Comparison of ENCODE assay signal across 30 cellular contexts in genomic region chr13:21696865-21697448, GRCh38. TPM values are rescaled to one million over a fixed set of nuclear protein-coding genes. Genes with fewer than 3 reads are reported as not detected.
DNase-seq lines count a peak whose midpoint lies in the region; ATAC-seq, FAIRE-seq and TF ChIP-seq lines count a peak whose summit lies in the region.
"Had no signal": no experiment of that assay in that cellular context is flagged by ENCODE, and none has a peak within 500 bp of the region (broad histone marks: within the 10 kb centered on the region; RNA-seq: fewer than 3 reads in every experiment).

No MANE protein-coding gene starts in this region.

- ATAC-seq in heart right ventricle = no peak
- ATAC-seq: activated naive CD8-positive, alpha-beta T cell treated with anti-CD3 and anti-CD28 coated beads, Interleukin-2, amount 50 U/mL, for 24 hours; activated T-cell treated with anti-CD3 and anti-CD28 coated beads, Interleukin-2, amount 50 U/mL, for 72 hours; esophagus mucosa; foreskin keratinocyte; natural killer cell; SK-N-SH treated with all-trans-retinoic acid at 6 μM for 48 hours had no signal

- whole genome bisulfite sequencing in small intestine, 3 donors = 70 to 79% (median 75%) methylated on average over 3 of the region's 3 CpGs
- WGBS in heart right ventricle, 2 donors = 78 to 90% methylated on average over 3 of the region's 3 CpGs

- DNase-seq in DMS53 (lab: John Stamatoyannopoulos, UW) = peak; percentile 14
- no peak for DNase-seq in DMS53 treated with DMSO at 0.1 percent for 48 hours (lab: John Stamatoyannopoulos, UW; ENCODE audit: unreplicated experiment)
- DNase-seq in NOMO-1 (lab: John Stamatoyannopoulos, UW; ENCODE audit: unreplicated experiment in 2 of 2) = peak; percentile 43 to 90
- DNase-seq in epithelial cell of esophagus (ENCODE audit: low read depth) = peak; percentile 50
- DNase-seq in small intestine = peak; percentile 24
- DNase-seq in heart right ventricle = no peak
- DNase-seq in substantia nigra (lab: John Stamatoyannopoulos, UW) = no peak
- DNase-seq in NCI-H2029 (lab: John Stamatoyannopoulos, UW) = no peak
- DNase-seq: activated CD4-positive, alpha-beta T cell treated with anti-CD3 and anti-CD28 coated beads, Interleukin-2, amount 50 U/mL, for 48 hours; activated CD4-positive, CD25-positive, alpha-beta regulatory T cell treated with anti-CD3 and anti-CD28 coated beads, Interleukin-2, amount 50 U/mL, for 72 hours; activated naive CD8-positive, alpha-beta T cell treated with anti-CD3 and anti-CD28 coated beads, Interleukin-2, amount 50 U/mL, for 24 hours; activated T-cell treated with anti-CD3 and anti-CD28 coated beads, Interleukin-2, amount 50 U/mL, for 72 hours; dermis blood vessel endothelial cell; DMS79 treated with DMSO at 0.1 percent for 48 hours; endodermal cell; foreskin keratinocyte; GDM1; head of caudate nucleus; natural killer cell; NCI-H1105 treated with DMSO at 0.1 percent for 48 hours; NCI-H774; occipital lobe; stimulated activated naive CD4-positive, alpha-beta T cell; T-helper 2 cell had no signal

- intact Hi-C loops in heart right ventricle (cut with DNase I) = no loop called here

- H3K27ac ChIP-seq in small intestine (ENCODE audit: low read depth in 1 of 2, low read length in 1 of 2) (no peak overlapping the region), heart right ventricle (no peak overlapping the region), substantia nigra (ENCODE audit: low read depth, low read length, poor library complexity, severe bottlenecking) (no peak overlapping the region)
- H3K27ac ChIP-seq: 22Rv1, foreskin keratinocyte, skin epidermis, suprapubic skin had no signal

- H3K27me3 ChIP-seq in small intestine (ENCODE audit: control insufficient read depth in 2 of 2, insufficient read depth in 2 of 2, low read length in 2 of 2) (no peaks in the 10 kb centered on the region), heart right ventricle (peaks cover 0 to 3% (median 0%) of the 10 kb centered on the region in 7 donors)
- H3K27me3 ChIP-seq: foreskin keratinocyte, suprapubic skin had no signal

- TF ChIP-seq CTCF in epithelial cell of esophagus (IDR thresholded peaks at IDR 0.05; ENCODE audit: insufficient read depth, low read depth, low read length, missing control alignments) (no peak), heart right ventricle (IDR thresholded peaks at IDR 0.05) (no peak)

- H3K9me3 ChIP-seq in small intestine (ENCODE audit: control insufficient read depth, low read depth) (no peaks in the 10 kb centered on the region), heart right ventricle (no peaks in the 10 kb centered on the region)
- H3K9me3 ChIP-seq: suprapubic skin had no signal

- H3K4me1 ChIP-seq in small intestine (ENCODE audit: control insufficient read depth in 2 of 2, insufficient read depth in 1 of 2, low read depth in 1 of 2, low read length in 1 of 2) (no peaks in the 10 kb centered on the region), heart right ventricle (peaks cover 0 to 21% (median 9%) of the 10 kb centered on the region in 9 donors)
- H3K4me1 ChIP-seq: foreskin keratinocyte, suprapubic skin had no signal

- no peak for FAIRE-seq in small intestine (lab: Jason Lieb, UNC)

- no peak overlapping the region for H3K4me3 ChIP-seq in epithelial cell of esophagus (ENCODE audit: low read length)
- H3K4me3 ChIP-seq in small intestine (ENCODE audit: low read depth in 1 of 2, low read length in 2 of 2) = no peak overlapping the region
- H3K4me3 ChIP-seq in heart right ventricle = no peak overlapping the region
- H3K4me3 ChIP-seq: skin epidermis, suprapubic skin had no signal

- H3K36me3 ChIP-seq in small intestine (ENCODE audit: control insufficient read depth in 2 of 2, insufficient read depth in 2 of 2, low read length in 2 of 2) = no peaks in the 10 kb centered on the region
- H3K36me3 ChIP-seq in heart right ventricle = no peaks in the 10 kb centered on the region
- H3K36me3 ChIP-seq: suprapubic skin had no signal

RNA-seq across cellular contexts. Expression of gene FGF9, which starts 26.1 kb away (rescaled TPM):
- polyA plus RNA-seq in small intestine (under 1 TPM; 0.22 to 0.42 (median 0.27) TPM), heart right ventricle (1 to 10 TPM in 1 of 2 donors, under 1 TPM in 1; 0.96 to 9.6 TPM)
- 10 to 100 TPM in 3 of 10 donors, 1 to 10 TPM in 7; 4.5 to 14.0 (median 9.3) TPM for total RNA-seq in heart right ventricle
- total RNA-seq: lung microvascular endothelial cell, suprapubic skin had no signal
- polyA plus RNA-seq: foreskin keratinocyte had no signal

Comparison
In these comparisons a context has a peak if more than half of its experiments do, and no peak if none do; other contexts are left out.
1. DNase-seq: peak in DMS53 (single experiment), NOMO-1 (2 of 2), epithelial cell of esophagus (single experiment) and small intestine (single experiment); none in DMS53 treated with DMSO at 0.1 percent for 48 hours (single experiment), heart right ventricle (0 of 2), substantia nigra (0 of 49) and NCI-H2029 (single experiment).